ENCODE assay signal across 29 cellular contexts in genomic region chr2:105489168-105489878, GRCh38.
DNase-seq lines count a peak whose midpoint lies in the region; ATAC-seq and TF ChIP-seq lines count a peak whose summit lies in the region.
"Had no signal": no experiment of that assay in that cellular context is flagged by ENCODE, and none has a peak within 500 bp of the region (broad histone marks: within the 10 kb centered on the region; RNA-seq: fewer than 3 reads in every experiment).

No MANE protein-coding gene starts in this region.

- peak overlapping the region; percentile 83 for H3K27ac ChIP-seq in right cardiac atrium (ENCODE audit: low read length)
- H3K27ac ChIP-seq in testis = peak overlapping the region; percentile 48 to 89
- no peak overlapping the region for H3K27ac ChIP-seq in upper lobe of right lung
- H3K27ac ChIP-seq: 22Rv1, C4-2B, hepatocyte, SK-N-MC had no signal

- no peak overlapping the region for H3K4me3 ChIP-seq in right cardiac atrium (ENCODE audit: low read length)
- H3K4me3 ChIP-seq in testis = no peak overlapping the region
- H3K4me3 ChIP-seq in upper lobe of right lung = no peak overlapping the region
- H3K4me3 ChIP-seq: HAP-1, hepatocyte, SK-N-MC, transverse colon had no signal

- H3K36me3 ChIP-seq in testis (ENCODE audit: low read depth, missing control alignments) (no peaks in the 10 kb centered on the region), upper lobe of right lung (no peaks in the 10 kb centered on the region)
- H3K36me3 ChIP-seq: HAP-1, transverse colon had no signal

- DNase-seq in DMS53 (lab: John Stamatoyannopoulos, UW) (peak; percentile 35), DMS53 treated with DMSO at 0.1 percent for 48 hours (lab: John Stamatoyannopoulos, UW; ENCODE audit: unreplicated experiment) (no peak), astrocyte of the hippocampus (ENCODE audit: low read depth, low spot score) (peak; percentile 33), right cardiac atrium (no peak), testis (peak; percentile 43), upper lobe of right lung (no peak), RPMI8226 (no peak)
- DNase-seq: activated CD4-positive, alpha-beta T cell treated with anti-CD3 and anti-CD28 coated beads, Interleukin-2, amount 50 U/mL, for 48 hours; activated CD4-positive, CD25-positive, alpha-beta regulatory T cell; activated naive CD4-positive, alpha-beta T cell; activated naive CD8-positive, alpha-beta T cell treated with anti-CD3 and anti-CD28 coated beads, Interleukin-2, amount 50 U/mL, for 24 hours; COR-L47; DMS79 treated with DMSO at 0.1 percent for 48 hours; foreskin melanocyte; GDM1; NCI-H1105; NCI-H187 treated with DMSO at 0.1 percent for 48 hours; NCI-H510A treated with DMSO at 0.1 percent for 48 hours; posterior cingulate gyrus; stimulated activated CD4-positive, alpha-beta T cell treated with anti-CD3 and anti-CD28 coated beads, Interleukin-15, amount 100 ng/mL, for 24 hours; transverse colon had no signal

- no peaks in the 10 kb centered on the region for H3K27me3 ChIP-seq in right cardiac atrium (ENCODE audit: control insufficient read depth, insufficient read depth)
- H3K27me3 ChIP-seq in testis = no peaks in the 10 kb centered on the region
- no peaks in the 10 kb centered on the region for H3K27me3 ChIP-seq in upper lobe of right lung
- H3K27me3 ChIP-seq: hepatocyte, transverse colon had no signal

- no peak for ATAC-seq in right cardiac atrium
- no peak for ATAC-seq in upper lobe of right lung
- ATAC-seq in HG02840 (IDR thresholded peaks at IDR 0.05; ENCODE audit: low FRiP score, unreplicated experiment) = no peak
- ATAC-seq: activated naive CD8-positive, alpha-beta T cell treated with anti-CD3 and anti-CD28 coated beads, Interleukin-2, amount 50 U/mL, for 24 hours; sciatic nerve; stimulated activated effector memory CD8-positive, alpha-beta T cell treated with anti-CD3 and anti-CD28 coated beads, Interleukin-12 subunit alpha, Interleukin-12 subunit beta, amount 100 ng/mL, for 72 hours had no signal

- intact Hi-C loops in right cardiac atrium (cut with DNase I) (loop anchor here in 2 of 4 donors (5.0 kb wide), 1 partner anchor 47 kb away; no protein-coding TSS in a partner anchor), testis (cut with DNase I; ENCODE audit: low total_unique reads) (no loop called here), upper lobe of right lung (cut with DNase I) (no loop called here)

- no peaks in the 10 kb centered on the region for H3K9me3 ChIP-seq in right cardiac atrium (ENCODE audit: control insufficient read depth, low read length)
- H3K9me3 ChIP-seq in testis = no peaks in the 10 kb centered on the region
- no peaks in the 10 kb centered on the region for H3K9me3 ChIP-seq in upper lobe of right lung

- no peak for TF ChIP-seq CTCF in testis (IDR thresholded peaks at IDR 0.05)
- TF ChIP-seq CTCF in upper lobe of right lung (IDR thresholded peaks at IDR 0.05) = no peak

- peaks cover 3% of the 10 kb centered on the region for H3K4me1 ChIP-seq in right cardiac atrium (ENCODE audit: control insufficient read depth, insufficient read depth, low read length)
- peaks cover 50% of the 10 kb centered on the region for H3K4me1 ChIP-seq in testis
- no peaks in the 10 kb centered on the region for H3K4me1 ChIP-seq in upper lobe of right lung
- H3K4me1 ChIP-seq: HAP-1 had no signal

- no peak for TF ChIP-seq POLR2A in testis (IDR thresholded peaks at IDR 0.05)

- 42% methylated on average over 3 of the region's 3 CpGs for WGBS in right cardiac atrium
- WGBS in testis, 2 donors = 59 to 62% methylated on average over 3 of the region's 3 CpGs

Comparison
In these comparisons a context has a peak if more than half of its experiments do, and no peak if none do; other contexts are left out.
1. DNase-seq: peak in DMS53 (single experiment), astrocyte of the hippocampus (single experiment) and testis (single experiment); none in DMS53 treated with DMSO at 0.1 percent for 48 hours (single experiment), right cardiac atrium (0 of 3), upper lobe of right lung (single experiment) and RPMI8226 (single experiment).